Comparison of ENCODE assay signal across 1 cellular context in the genomic region with DNA sequence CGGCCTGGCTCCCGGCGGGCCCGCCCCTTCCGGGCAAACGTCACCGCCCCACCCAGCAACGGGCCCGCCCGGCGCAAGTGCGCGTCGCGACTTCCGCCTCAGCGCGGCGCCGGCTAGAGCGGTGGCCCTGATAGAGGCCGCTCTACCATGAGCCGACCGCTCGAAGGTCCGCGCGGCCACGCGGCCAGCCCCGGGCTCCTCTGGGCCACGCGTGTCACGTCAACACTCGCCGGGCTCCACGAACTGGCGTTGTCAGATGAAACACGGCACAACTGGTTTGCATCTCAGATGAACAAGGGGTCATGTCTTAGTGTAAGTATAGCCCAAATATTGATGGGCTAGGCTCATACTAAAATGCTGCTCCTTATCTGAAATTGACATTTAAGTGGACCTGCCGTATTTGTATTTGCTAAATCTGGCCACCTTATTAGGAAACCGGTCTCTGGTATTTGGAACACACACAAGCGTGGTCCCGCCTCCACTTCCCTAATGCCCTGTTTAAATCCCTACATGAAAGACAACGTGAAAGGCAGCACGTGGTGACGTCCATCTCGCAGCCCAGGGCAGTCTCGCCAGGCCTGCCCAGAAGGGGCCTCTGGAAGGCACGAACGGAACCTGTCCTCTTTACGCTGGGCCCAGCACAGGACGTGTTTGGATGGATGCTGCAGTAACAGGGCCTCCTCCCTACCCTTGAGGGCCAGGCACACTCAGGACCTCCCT.
TF ChIP-seq lines count a peak whose summit lies in the region.

A gene (minus strand): TSS at position 31 of the 720 bp plus-strand sequence.

TF ChIP-seq in WTC11, 78 proteins besides CTCF, POLR2A, EP300 and RAD21 (continued from another document):
- TF ChIP-seq, protein P1, sequence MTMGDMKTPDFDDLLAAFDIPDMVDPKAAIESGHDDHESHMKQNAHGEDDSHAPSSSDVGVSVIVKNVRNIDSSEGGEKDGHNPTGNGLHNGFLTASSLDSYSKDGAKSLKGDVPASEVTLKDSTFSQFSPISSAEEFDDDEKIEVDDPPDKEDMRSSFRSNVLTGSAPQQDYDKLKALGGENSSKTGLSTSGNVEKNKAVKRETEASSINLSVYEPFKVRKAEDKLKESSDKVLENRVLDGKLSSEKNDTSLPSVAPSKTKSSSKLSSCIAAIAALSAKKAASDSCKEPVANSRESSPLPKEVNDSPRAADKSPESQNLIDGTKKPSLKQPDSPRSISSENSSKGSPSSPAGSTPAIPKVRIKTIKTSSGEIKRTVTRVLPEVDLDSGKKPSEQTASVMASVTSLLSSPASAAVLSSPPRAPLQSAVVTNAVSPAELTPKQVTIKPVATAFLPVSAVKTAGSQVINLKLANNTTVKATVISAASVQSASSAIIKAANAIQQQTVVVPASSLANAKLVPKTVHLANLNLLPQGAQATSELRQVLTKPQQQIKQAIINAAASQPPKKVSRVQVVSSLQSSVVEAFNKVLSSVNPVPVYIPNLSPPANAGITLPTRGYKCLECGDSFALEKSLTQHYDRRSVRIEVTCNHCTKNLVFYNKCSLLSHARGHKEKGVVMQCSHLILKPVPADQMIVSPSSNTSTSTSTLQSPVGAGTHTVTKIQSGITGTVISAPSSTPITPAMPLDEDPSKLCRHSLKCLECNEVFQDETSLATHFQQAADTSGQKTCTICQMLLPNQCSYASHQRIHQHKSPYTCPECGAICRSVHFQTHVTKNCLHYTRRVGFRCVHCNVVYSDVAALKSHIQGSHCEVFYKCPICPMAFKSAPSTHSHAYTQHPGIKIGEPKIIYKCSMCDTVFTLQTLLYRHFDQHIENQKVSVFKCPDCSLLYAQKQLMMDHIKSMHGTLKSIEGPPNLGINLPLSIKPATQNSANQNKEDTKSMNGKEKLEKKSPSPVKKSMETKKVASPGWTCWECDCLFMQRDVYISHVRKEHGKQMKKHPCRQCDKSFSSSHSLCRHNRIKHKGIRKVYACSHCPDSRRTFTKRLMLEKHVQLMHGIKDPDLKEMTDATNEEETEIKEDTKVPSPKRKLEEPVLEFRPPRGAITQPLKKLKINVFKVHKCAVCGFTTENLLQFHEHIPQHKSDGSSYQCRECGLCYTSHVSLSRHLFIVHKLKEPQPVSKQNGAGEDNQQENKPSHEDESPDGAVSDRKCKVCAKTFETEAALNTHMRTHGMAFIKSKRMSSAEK (CRISPR knock-in tag; IDR thresholded peaks at IDR 0.05; ENCODE audit: borderline replicate concordance): no peak
- TF ChIP-seq, protein P2, sequence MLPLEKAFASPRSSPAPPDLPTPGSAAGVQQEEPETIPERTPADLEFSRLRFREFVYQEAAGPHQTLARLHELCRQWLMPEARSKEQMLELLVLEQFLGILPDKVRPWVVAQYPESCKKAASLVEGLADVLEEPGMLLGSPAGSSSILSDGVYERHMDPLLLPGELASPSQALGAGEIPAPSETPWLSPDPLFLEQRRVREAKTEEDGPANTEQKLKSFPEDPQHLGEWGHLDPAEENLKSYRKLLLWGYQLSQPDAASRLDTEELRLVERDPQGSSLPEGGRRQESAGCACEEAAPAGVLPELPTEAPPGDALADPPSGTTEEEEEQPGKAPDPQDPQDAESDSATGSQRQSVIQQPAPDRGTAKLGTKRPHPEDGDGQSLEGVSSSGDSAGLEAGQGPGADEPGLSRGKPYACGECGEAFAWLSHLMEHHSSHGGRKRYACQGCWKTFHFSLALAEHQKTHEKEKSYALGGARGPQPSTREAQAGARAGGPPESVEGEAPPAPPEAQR (CRISPR knock-in tag; IDR thresholded peaks at IDR 0.05): no peak
- TF ChIP-seq FOXJ3 (CRISPR knock-in tag; IDR thresholded peaks at IDR 0.05; ENCODE audit: borderline replicate concordance) (no peak), ZNF219 (CRISPR knock-in tag; IDR thresholded peaks at IDR 0.05; ENCODE audit: borderline replicate concordance) (no peak), ZNF671 (CRISPR knock-in tag; IDR thresholded peaks at IDR 0.05) (no peak), EMX1 (CRISPR knock-in tag; IDR thresholded peaks at IDR 0.05) (no peak), FOXK1 (CRISPR knock-in tag; IDR thresholded peaks at IDR 0.05) (peak; percentile 72), SP1 (CRISPR knock-in tag; conservative IDR thresholded peaks at IDR 0.05) (peak; percentile 94), TP53 (CRISPR knock-in tag; IDR thresholded peaks at IDR 0.05) (no peak), ZNF396 (CRISPR knock-in tag; IDR thresholded peaks at IDR 0.05; ENCODE audit: borderline replicate concordance) (no peak), IRF2 (CRISPR knock-in tag; IDR thresholded peaks at IDR 0.05; ENCODE audit: borderline replicate concordance, low read depth) (no peak), CREM (CRISPR knock-in tag; IDR thresholded peaks at IDR 0.05) (0 out of 2 replicates have a peak, but pooled peaks have one; percentile 38), JAZF1 (CRISPR knock-in tag; IDR thresholded peaks at IDR 0.05) (no peak), ZNF138 (CRISPR knock-in tag; conservative IDR thresholded peaks at IDR 0.05) (no peak), MXD4 (CRISPR knock-in tag; IDR thresholded peaks at IDR 0.05; ENCODE audit: borderline replicate concordance) (no peak), ZNF423 (CRISPR knock-in tag; IDR thresholded peaks at IDR 0.05) (no peak)
- TF ChIP-seq, protein P3, sequence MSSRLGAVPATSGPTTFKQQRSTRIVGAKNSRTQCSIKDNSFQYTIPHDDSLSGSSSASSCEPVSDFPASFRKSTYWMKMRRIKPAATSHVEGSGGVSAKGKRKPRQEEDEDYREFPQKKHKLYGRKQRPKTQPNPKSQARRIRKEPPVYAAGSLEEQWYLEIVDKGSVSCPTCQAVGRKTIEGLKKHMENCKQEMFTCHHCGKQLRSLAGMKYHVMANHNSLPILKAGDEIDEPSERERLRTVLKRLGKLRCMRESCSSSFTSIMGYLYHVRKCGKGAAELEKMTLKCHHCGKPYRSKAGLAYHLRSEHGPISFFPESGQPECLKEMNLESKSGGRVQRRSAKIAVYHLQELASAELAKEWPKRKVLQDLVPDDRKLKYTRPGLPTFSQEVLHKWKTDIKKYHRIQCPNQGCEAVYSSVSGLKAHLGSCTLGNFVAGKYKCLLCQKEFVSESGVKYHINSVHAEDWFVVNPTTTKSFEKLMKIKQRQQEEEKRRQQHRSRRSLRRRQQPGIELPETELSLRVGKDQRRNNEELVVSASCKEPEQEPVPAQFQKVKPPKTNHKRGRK (CRISPR knock-in tag; IDR thresholded peaks at IDR 0.05; ENCODE audit: borderline replicate concordance): no peak
- TF ChIP-seq, protein P4, sequence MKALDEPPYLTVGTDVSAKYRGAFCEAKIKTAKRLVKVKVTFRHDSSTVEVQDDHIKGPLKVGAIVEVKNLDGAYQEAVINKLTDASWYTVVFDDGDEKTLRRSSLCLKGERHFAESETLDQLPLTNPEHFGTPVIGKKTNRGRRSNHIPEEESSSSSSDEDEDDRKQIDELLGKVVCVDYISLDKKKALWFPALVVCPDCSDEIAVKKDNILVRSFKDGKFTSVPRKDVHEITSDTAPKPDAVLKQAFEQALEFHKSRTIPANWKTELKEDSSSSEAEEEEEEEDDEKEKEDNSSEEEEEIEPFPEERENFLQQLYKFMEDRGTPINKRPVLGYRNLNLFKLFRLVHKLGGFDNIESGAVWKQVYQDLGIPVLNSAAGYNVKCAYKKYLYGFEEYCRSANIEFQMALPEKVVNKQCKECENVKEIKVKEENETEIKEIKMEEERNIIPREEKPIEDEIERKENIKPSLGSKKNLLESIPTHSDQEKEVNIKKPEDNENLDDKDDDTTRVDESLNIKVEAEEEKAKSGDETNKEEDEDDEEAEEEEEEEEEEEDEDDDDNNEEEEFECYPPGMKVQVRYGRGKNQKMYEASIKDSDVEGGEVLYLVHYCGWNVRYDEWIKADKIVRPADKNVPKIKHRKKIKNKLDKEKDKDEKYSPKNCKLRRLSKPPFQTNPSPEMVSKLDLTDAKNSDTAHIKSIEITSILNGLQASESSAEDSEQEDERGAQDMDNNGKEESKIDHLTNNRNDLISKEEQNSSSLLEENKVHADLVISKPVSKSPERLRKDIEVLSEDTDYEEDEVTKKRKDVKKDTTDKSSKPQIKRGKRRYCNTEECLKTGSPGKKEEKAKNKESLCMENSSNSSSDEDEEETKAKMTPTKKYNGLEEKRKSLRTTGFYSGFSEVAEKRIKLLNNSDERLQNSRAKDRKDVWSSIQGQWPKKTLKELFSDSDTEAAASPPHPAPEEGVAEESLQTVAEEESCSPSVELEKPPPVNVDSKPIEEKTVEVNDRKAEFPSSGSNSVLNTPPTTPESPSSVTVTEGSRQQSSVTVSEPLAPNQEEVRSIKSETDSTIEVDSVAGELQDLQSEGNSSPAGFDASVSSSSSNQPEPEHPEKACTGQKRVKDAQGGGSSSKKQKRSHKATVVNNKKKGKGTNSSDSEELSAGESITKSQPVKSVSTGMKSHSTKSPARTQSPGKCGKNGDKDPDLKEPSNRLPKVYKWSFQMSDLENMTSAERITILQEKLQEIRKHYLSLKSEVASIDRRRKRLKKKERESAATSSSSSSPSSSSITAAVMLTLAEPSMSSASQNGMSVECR (CRISPR knock-in tag; IDR thresholded peaks at IDR 0.05; ENCODE audit: borderline replicate concordance): 0 out of 2 replicates have a peak, but pooled peaks have one; percentile 76
- TF ChIP-seq, protein P5, sequence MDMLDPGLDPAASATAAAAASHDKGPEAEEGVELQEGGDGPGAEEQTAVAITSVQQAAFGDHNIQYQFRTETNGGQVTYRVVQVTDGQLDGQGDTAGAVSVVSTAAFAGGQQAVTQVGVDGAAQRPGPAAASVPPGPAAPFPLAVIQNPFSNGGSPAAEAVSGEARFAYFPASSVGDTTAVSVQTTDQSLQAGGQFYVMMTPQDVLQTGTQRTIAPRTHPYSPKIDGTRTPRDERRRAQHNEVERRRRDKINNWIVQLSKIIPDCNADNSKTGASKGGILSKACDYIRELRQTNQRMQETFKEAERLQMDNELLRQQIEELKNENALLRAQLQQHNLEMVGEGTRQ (CRISPR knock-in tag; IDR thresholded peaks at IDR 0.05): no peak
- TF ChIP-seq, protein P6, sequence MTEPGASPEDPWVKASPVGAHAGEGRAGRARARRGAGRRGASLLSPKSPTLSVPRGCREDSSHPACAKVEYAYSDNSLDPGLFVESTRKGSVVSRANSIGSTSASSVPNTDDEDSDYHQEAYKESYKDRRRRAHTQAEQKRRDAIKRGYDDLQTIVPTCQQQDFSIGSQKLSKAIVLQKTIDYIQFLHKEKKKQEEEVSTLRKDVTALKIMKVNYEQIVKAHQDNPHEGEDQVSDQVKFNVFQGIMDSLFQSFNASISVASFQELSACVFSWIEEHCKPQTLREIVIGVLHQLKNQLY (CRISPR knock-in tag; IDR thresholded peaks at IDR 0.05): no peak
